ENCODE assay signal across 10 cellular contexts in the genomic region with DNA sequence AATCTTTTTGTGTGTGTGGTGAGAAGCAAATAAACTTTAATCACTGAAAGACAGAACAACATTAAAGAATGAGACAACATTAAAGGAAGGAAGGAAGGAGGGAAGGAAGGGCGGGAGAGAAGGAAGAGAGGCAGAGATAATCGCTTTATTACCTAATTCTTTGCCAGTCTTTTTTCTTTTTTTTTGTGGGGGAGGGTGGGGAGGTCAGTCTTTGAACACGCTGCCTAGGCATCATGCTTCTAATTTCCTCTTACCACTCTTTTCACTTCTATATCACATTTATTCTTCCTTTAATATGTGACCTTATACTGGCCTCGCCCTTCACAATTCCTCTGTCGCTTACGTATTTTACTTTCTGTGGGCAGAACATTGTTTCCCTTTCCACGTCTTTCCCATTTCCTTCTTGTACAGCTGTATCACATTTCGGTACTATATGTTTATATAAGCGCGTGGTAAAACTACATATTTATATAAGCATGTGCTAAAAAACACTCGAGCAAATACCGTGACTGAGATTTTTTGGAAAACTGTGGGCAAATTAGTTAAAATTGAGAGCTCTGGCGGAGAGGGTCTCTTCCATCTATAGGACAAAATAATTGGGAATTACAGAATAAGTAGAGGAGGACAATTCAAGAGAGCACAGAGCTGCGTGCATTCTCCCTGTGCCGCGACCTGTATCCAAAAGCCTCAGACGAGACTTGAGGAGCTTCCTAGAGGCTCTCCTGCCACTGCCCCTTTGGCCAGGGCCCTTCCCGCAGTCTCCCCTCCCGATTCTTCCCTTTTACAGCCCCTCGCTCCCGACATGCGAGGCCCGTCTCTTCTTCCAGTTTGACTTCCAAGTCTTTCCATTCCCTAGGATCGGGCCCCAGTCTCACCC. TPM values are rescaled to one million over a fixed set of nuclear protein-coding genes. Genes with fewer than 3 reads are reported as not detected.
DNase-seq lines count a peak whose midpoint lies in the region; ATAC-seq and TF ChIP-seq lines count a peak whose summit lies in the region.
"Had no signal": no experiment of that assay in that cellular context is flagged by ENCODE, and none has a peak within 500 bp of the region (broad histone marks: within the 10 kb centered on the region; RNA-seq: fewer than 3 reads in every experiment).

No MANE protein-coding gene starts in this region.

- H3K4me3 Mint-ChIP-seq in T-helper 2 cell treated with Interferon-gamma antibody and Interleukin-4, amounts not matched to agents 5 μg/mL and 100 μg/mL, for 36 hours, result no peak overlapping the region

- H3K27me3 Mint-ChIP-seq in T-helper 2 cell treated with Interferon-gamma antibody and Interleukin-4, amounts not matched to agents 5 μg/mL and 100 μg/mL, for 36 hours (ENCODE audit: low read depth), result peaks cover 43% of the 10 kb centered on the region

- peak overlapping the region; percentile 58 for H3K4me3 ChIP-seq in fibroblast of villous mesenchyme (ENCODE audit: low read depth, low read length)

- peak; percentile 11 for ATAC-seq in omental fat pad (ENCODE audit: low FRiP score)
- ATAC-seq in GM21447 (IDR thresholded peaks at IDR 0.05; ENCODE audit: unreplicated experiment), result no peak
- no peak for ATAC-seq in HG03521 (IDR thresholded peaks at IDR 0.05; ENCODE audit: unreplicated experiment)

- H3K4me1 Mint-ChIP-seq in T-helper 2 cell treated with Interferon-gamma antibody and Interleukin-4, amounts not matched to agents 5 μg/mL and 100 μg/mL, for 36 hours (ENCODE audit: low read depth), result no peaks in the 10 kb centered on the region

- DNase-seq in NCI-H2107 treated with DMSO at 0.1 percent for 48 hours (lab: John Stamatoyannopoulos, UW; ENCODE audit: unreplicated experiment) (peak; percentile 57), NCI-H2107 (lab: John Stamatoyannopoulos, UW) (no peak), SK-N-DZ (ENCODE audit: low spot score) (peak; percentile 29), fibroblast of villous mesenchyme (ENCODE audit: low read depth) (peak; percentile 39), omental fat pad (ENCODE audit: low spot score) (no peak)
- DNase-seq in T-helper 2 cell treated with Interferon-gamma antibody and Interleukin-4, amounts not matched to agents 5 μg/mL and 100 μg/mL, for 36 hours (ENCODE audit: low spot score), result no peak
- DNase-seq: DND-41 had no signal

- TF ChIP-seq CTCF in fibroblast of villous mesenchyme (IDR thresholded peaks at IDR 0.05; ENCODE audit: insufficient read depth, low read depth, low read length), result no peak
- TF ChIP-seq CTCF in omental fat pad (IDR thresholded peaks at IDR 0.05), result no peak

- H3K27ac Mint-ChIP-seq in T-helper 2 cell treated with Interferon-gamma antibody and Interleukin-4, amounts not matched to agents 5 μg/mL and 100 μg/mL, for 36 hours, result no peak overlapping the region

- no peaks in the 10 kb centered on the region for H3K36me3 Mint-ChIP-seq in T-helper 2 cell treated with Interferon-gamma antibody and Interleukin-4, amounts not matched to agents 5 μg/mL and 100 μg/mL, for 36 hours (ENCODE audit: low read depth)

- no peaks in the 10 kb centered on the region for H3K9me3 Mint-ChIP-seq in T-helper 2 cell treated with Interferon-gamma antibody and Interleukin-4, amounts not matched to agents 5 μg/mL and 100 μg/mL, for 36 hours

RNA-seq across cellular contexts. Expression of gene PRKAA2, which starts 0.8 kb away (rescaled TPM):
- 5.1 and 5.3 TPM in 2 replicates for polyA plus RNA-seq in SK-N-DZ (2014; cell fraction: cytosol; rRNA removed)
- polyA plus RNA-seq in SK-N-DZ (2014; cell fraction: nucleus; rRNA removed), result 4.0 and 4.2 TPM in 2 replicates
- 0.32 and 1.3 TPM in 2 replicates for total RNA-seq in fibroblast of villous mesenchyme
- total RNA-seq in omental fat pad, result 1 to 10 TPM in 3 of 4 donors, under 1 TPM in 1; 0.96 to 3.0 (median 1.9) TPM
- total RNA-seq: activated CD8-positive, alpha-beta memory T cell treated with anti-CD3 and anti-CD28 coated beads for 36 hours had no signal

Comparison
In these comparisons a context has a peak if more than half of its experiments do, and no peak if none do; other contexts are left out.
1. DNase-seq: peak in NCI-H2107 treated with DMSO at 0.1 percent for 48 hours (single experiment), SK-N-DZ (single experiment) and fibroblast of villous mesenchyme (single experiment); none in NCI-H2107 (single experiment), omental fat pad (single experiment) and T-helper 2 cell treated with Interferon-gamma antibody and Interleukin-4, amounts not matched to agents 5 μg/mL and 100 μg/mL, for 36 hours (single experiment).